ENCODE assay signal across 6 cellular contexts in the genomic region with DNA sequence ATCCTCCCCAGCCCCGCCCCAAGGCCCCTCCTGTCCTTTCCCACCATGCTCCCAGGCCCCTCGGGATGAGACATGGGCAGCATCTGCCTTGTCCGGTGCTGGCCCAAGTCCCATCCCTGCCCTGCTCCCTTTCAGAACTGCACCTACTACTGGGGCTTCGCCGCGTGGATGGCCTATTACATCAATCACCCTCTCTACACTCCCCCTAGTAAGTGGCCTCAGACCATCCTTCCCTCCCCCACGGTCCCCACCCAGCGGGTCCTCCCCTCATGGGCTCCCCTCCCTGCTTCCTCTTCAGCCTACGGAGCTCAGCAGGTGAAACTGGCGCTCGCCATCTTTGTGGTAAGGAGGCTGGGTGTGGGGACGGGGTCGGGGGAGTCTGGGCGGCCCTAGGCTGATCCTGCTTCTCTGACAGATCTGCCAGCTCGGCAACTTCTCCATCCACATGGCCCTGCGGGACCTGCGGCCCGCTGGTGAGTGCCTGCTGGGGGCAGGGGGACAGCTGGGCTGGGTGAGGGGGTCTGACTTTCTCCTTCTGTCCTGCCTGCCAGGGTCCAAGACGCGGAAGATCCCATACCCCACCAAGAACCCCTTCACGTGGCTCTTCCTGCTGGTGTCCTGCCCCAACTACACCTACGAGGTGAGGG. TPM values are rescaled to one million over a fixed set of nuclear protein-coding genes. Genes with fewer than 3 reads are reported as not detected.
"Had no signal": no experiment of that assay in that cellular context is flagged by ENCODE, and none has a peak within 500 bp of the region (broad histone marks: within the 10 kb centered on the region; RNA-seq: fewer than 3 reads in every experiment).

No MANE protein-coding gene starts in this region.

RNA-seq across cellular contexts. Expression of gene CLEC17A, which starts 18.1 kb away (rescaled TPM):
- total RNA-seq: activated CD4-positive, alpha-beta T cell treated with anti-CD3 and anti-CD28 coated beads, Interleukin-2, amount 10 ng/mL, durations not matched to agents 24 days and 14 days; cardiac septum; dermis microvascular lymphatic vessel endothelial cell; left lobe of liver; smooth muscle cell; thyroid gland had no signal
- polyA plus RNA-seq: smooth muscle cell had no signal
